ENCODE assay signal across 26 cellular contexts in the genomic region with DNA sequence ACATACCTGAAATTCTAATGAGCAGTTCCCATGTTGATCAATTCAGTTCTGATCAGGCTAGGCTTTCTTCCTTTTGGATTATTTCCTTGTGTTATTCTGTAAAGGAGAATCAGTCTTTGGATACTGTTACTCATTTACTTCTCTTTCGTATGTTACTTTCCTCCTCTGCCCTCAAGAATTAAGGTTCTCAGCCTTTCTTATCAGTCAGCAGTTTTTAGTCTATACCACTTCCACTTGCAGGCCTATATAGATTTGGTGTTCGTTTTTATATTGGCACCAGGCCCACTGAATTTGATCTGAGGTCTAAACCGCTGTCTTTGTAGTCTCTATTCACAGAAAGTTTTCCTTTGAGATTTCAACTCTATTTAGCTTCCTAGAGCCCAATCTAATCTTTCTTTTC.
DNase-seq lines count a peak whose midpoint lies in the region; ATAC-seq and TF ChIP-seq lines count a peak whose summit lies in the region.
"Had no signal": no experiment of that assay in that cellular context is flagged by ENCODE, and none has a peak within 500 bp of the region (broad histone marks: within the 10 kb centered on the region; RNA-seq: fewer than 3 reads in every experiment).

No MANE protein-coding gene starts in this region.

- no peaks in the 10 kb centered on the region for H3K9me3 ChIP-seq in SK-N-MC (ENCODE audit: low read depth, low read length)
- H3K9me3 ChIP-seq: HAP-1, psoas muscle had no signal

- no peaks in the 10 kb centered on the region for H3K27me3 Mint-ChIP-seq in activated naive CD4-positive, alpha-beta T cell treated with anti-CD3 and anti-CD28 coated beads for 36 hours (ENCODE audit: low read depth)
- no peaks in the 10 kb centered on the region for H3K27me3 Mint-ChIP-seq in effector memory CD8-positive, alpha-beta T cell
- no peaks in the 10 kb centered on the region for H3K27me3 Mint-ChIP-seq in osteocyte (ENCODE audit: unreplicated experiment)

- intact Hi-C loops in activated naive CD4-positive, alpha-beta T cell treated with anti-CD3 and anti-CD28 coated beads for 36 hours (cut with micrococcal nuclease): no loop called here

- no peak overlapping the region for H3K9ac ChIP-seq in SK-N-MC (ENCODE audit: insufficient read length)

- H3K9me3 Mint-ChIP-seq in activated naive CD4-positive, alpha-beta T cell treated with anti-CD3 and anti-CD28 coated beads for 36 hours: no peaks in the 10 kb centered on the region
- no peaks in the 10 kb centered on the region for H3K9me3 Mint-ChIP-seq in effector memory CD8-positive, alpha-beta T cell
- H3K9me3 Mint-ChIP-seq in osteocyte (ENCODE audit: unreplicated experiment): no peaks in the 10 kb centered on the region

- H3K27ac Mint-ChIP-seq in activated naive CD4-positive, alpha-beta T cell treated with anti-CD3 and anti-CD28 coated beads for 36 hours: peak overlapping the region; percentile 51
- peak overlapping the region; percentile 33 to 63 for H3K27ac Mint-ChIP-seq in effector memory CD8-positive, alpha-beta T cell
- peak overlapping the region; percentile 20 for H3K27ac Mint-ChIP-seq in osteocyte (ENCODE audit: unreplicated experiment)

- TF ChIP-seq CTCF in osteocyte (IDR thresholded peaks at IDR 0.05): no peak

- peaks cover 3% of the 10 kb centered on the region; the same call in 1 of the 2 replicates for H3K36me3 ChIP-seq in SK-N-MC (ENCODE audit: insufficient read depth, low read length)
- H3K36me3 ChIP-seq: HAP-1 had no signal

- peaks cover 12% of the 10 kb centered on the region for H3K36me3 Mint-ChIP-seq in activated naive CD4-positive, alpha-beta T cell treated with anti-CD3 and anti-CD28 coated beads for 36 hours (ENCODE audit: low read depth)
- peaks cover 40% of the 10 kb centered on the region for H3K36me3 Mint-ChIP-seq in effector memory CD8-positive, alpha-beta T cell (ENCODE audit: insufficient read depth)
- H3K36me3 Mint-ChIP-seq in osteocyte (ENCODE audit: unreplicated experiment): peaks cover 5% of the 10 kb centered on the region

- peaks cover 40% of the 10 kb centered on the region for H3K4me1 Mint-ChIP-seq in activated naive CD4-positive, alpha-beta T cell treated with anti-CD3 and anti-CD28 coated beads for 36 hours (ENCODE audit: low read depth)
- peaks cover 34 to 54% of the 10 kb centered on the region in 2 donors for H3K4me1 Mint-ChIP-seq in effector memory CD8-positive, alpha-beta T cell (ENCODE audit: low read depth in 2 of 2)
- peaks cover 36% of the 10 kb centered on the region for H3K4me1 Mint-ChIP-seq in osteocyte (ENCODE audit: unreplicated experiment)

- no peak overlapping the region for H3K4me3 Mint-ChIP-seq in activated naive CD4-positive, alpha-beta T cell treated with anti-CD3 and anti-CD28 coated beads for 36 hours
- no peak overlapping the region for H3K4me3 Mint-ChIP-seq in effector memory CD8-positive, alpha-beta T cell
- no peak overlapping the region for H3K4me3 Mint-ChIP-seq in osteocyte (ENCODE audit: unreplicated experiment)

- no peak overlapping the region for H3K4me3 ChIP-seq in SK-N-MC
- H3K4me3 ChIP-seq: HAP-1, hepatocyte, psoas muscle had no signal

- ATAC-seq in effector memory CD8-positive, alpha-beta T cell (replicated peaks): no peak
- no peak for ATAC-seq in HG03025 (IDR thresholded peaks at IDR 0.05; ENCODE audit: low FRiP score, unreplicated experiment)
- ATAC-seq in GM18909 (IDR thresholded peaks at IDR 0.05; ENCODE audit: poor library complexity, unreplicated experiment): no peak
- ATAC-seq: left ventricle myocardium superior, PC-3, psoas muscle had no signal

- no peak for DNase-seq in activated naive CD4-positive, alpha-beta T cell treated with anti-CD3 and anti-CD28 coated beads for 36 hours
- no peak for DNase-seq in activated naive CD4-positive, alpha-beta T cell treated with Interleukin-2 at 50 U/mL for 16 hours
- DNase-seq in SK-N-MC (ENCODE audit: low read depth, low spot score): no peak
- DNase-seq in effector memory CD8-positive, alpha-beta T cell: no peak
- DNase-seq in osteocyte (ENCODE audit: extremely low spot score, unreplicated experiment): no peak
- no peak for DNase-seq in NCI-H187 treated with DMSO at 0.1 percent for 48 hours (lab: John Stamatoyannopoulos, UW)
- DNase-seq: activated CD4-positive, alpha-beta T cell treated with anti-CD3 and anti-CD28 coated beads, Interleukin-2, amount 50 U/mL, for 1 hour; activated CD8-positive, alpha-beta memory T cell treated with anti-CD3 and anti-CD28 coated beads, Interleukin-2, amount 50 U/mL, for 48 hours; activated gamma-delta T cell treated with Interleukin-2 at 50 U/mL for 16 hours; anterior cingulate cortex; caudate nucleus; dermis blood vessel endothelial cell; left ventricle myocardium superior; midbrain; NCI-H1092; NCI-H2029 treated with DMSO at 0.1 percent for 48 hours; NCI-H345; NCI-H82; PC-3; psoas muscle; Right ventricle myocardium superior had no signal

- CTCF ChIA-PET in activated naive CD4-positive, alpha-beta T cell treated with anti-CD3 and anti-CD28 coated beads for 36 hours (lab: Charles Lee): interaction anchor here (0.6 to 1.0 kb wide), 2 partner anchors 17 to 102 kb away, joined by 3 to 6 read pairs; no protein-coding TSS in a partner anchor

- H3K27ac ChIP-seq in SK-N-MC: peak overlapping the region; percentile 63
- H3K27ac ChIP-seq: C4-2B, hepatocyte, psoas muscle had no signal
